ENCODE assay signal across 8 cellular contexts in genomic region chr9:136052433-136052880, GRCh38. TPM values are rescaled to one million over a fixed set of nuclear protein-coding genes. Genes with fewer than 3 reads are reported as not detected.
DNase-seq lines count a peak whose midpoint lies in the region; ATAC-seq lines count a peak whose summit lies in the region.

No MANE protein-coding gene starts in this region.

- peaks cover 8 to 13% of the 10 kb centered on the region in 2 donors for H3K36me3 ChIP-seq in duodenal mucosa (ENCODE audit: control insufficient read depth in 1 of 2, insufficient read depth in 2 of 2, low read length in 2 of 2)

- peak overlapping the region in 1 of 2 donors; percentile 25 for H3K9ac ChIP-seq in duodenal mucosa (ENCODE audit: low read depth in 1 of 2, low read length in 2 of 2)

- DNase-seq in activated T-cell treated with anti-CD3 and anti-CD28 coated beads, Interleukin-2, amount 50 U/mL, for 4 hours, result no peak
- no peak for DNase-seq in activated T-cell treated with anti-CD3 and anti-CD28 coated beads, Interleukin-2, amount 50 U/mL, for 48 hours
- no peak for DNase-seq in NCI-H345 treated with DMSO at 0.1 percent for 48 hours (lab: John Stamatoyannopoulos, UW; ENCODE audit: unreplicated experiment)
- no peak for DNase-seq in NCI-H2196 treated with DMSO at 0.1 percent for 48 hours (lab: John Stamatoyannopoulos, UW; ENCODE audit: unreplicated experiment)
- no peak for DNase-seq in NCI-H2171 treated with DMSO at 0.1 percent for 48 hours (lab: John Stamatoyannopoulos, UW)

- ATAC-seq in activated T-cell treated with anti-CD3 and anti-CD28 coated beads, Interleukin-2, amount 50 U/mL, for 4 hours, result no peak
- ATAC-seq in HG02981 (IDR thresholded peaks at IDR 0.05; ENCODE audit: unreplicated experiment), result no peak

- no peaks in the 10 kb centered on the region for H3K27me3 ChIP-seq in duodenal mucosa (ENCODE audit: control insufficient read depth in 1 of 2, insufficient read depth in 2 of 2, low read length in 2 of 2)
- H3K27me3 ChIP-seq in mononuclear cell (ENCODE audit: insufficient read depth, low read length), result no peaks in the 10 kb centered on the region

- no peaks in the 10 kb centered on the region for H3K9me3 Mint-ChIP-seq in activated T-cell treated with anti-CD3 and anti-CD28 coated beads, Interleukin-2, amount 50 U/mL, for 4 hours

- H3K36me3 Mint-ChIP-seq in activated T-cell treated with anti-CD3 and anti-CD28 coated beads, Interleukin-2, amount 50 U/mL, for 4 hours (ENCODE audit: insufficient read depth), result peaks cover 3% of the 10 kb centered on the region

- H3K4me3 ChIP-seq in duodenal mucosa (ENCODE audit: low read depth in 1 of 2, low read length in 2 of 2) (peak overlapping the region; percentile 34 to 43), mononuclear cell (ENCODE audit: low read length) (peak overlapping the region; percentile 45)

- H3K4me3 Mint-ChIP-seq in activated T-cell treated with anti-CD3 and anti-CD28 coated beads, Interleukin-2, amount 50 U/mL, for 4 hours, result peak overlapping the region; percentile 19

- H3K9me3 ChIP-seq in duodenal mucosa (ENCODE audit: control insufficient read depth in 1 of 2, low read length in 2 of 2) (no peaks in the 10 kb centered on the region), mononuclear cell (ENCODE audit: low read depth, low read length) (no peaks in the 10 kb centered on the region)

- H3K27ac ChIP-seq in duodenal mucosa (ENCODE audit: low read depth, low read length), result peak overlapping the region; percentile 10

- peaks cover 14% of the 10 kb centered on the region for H3K27me3 Mint-ChIP-seq in activated T-cell treated with anti-CD3 and anti-CD28 coated beads, Interleukin-2, amount 50 U/mL, for 4 hours (ENCODE audit: low read depth)

- peaks cover 23% of the 10 kb centered on the region for H3K4me1 Mint-ChIP-seq in activated T-cell treated with anti-CD3 and anti-CD28 coated beads, Interleukin-2, amount 50 U/mL, for 4 hours (ENCODE audit: low read depth)

- H3K4me1 ChIP-seq in duodenal mucosa (ENCODE audit: control insufficient read depth in 1 of 2, insufficient read depth in 2 of 2, low read length in 2 of 2) (peaks cover 20 to 27% of the 10 kb centered on the region in 2 donors), mononuclear cell (ENCODE audit: insufficient read depth, low read length) (peaks cover 87% of the 10 kb centered on the region)

RNA-seq across cellular contexts. Expression of gene NACC2, which starts 42.6 kb away (rescaled TPM):
- total RNA-seq in activated T-cell treated with anti-CD3 and anti-CD28 coated beads, Interleukin-2, amount 50 U/mL, for 4 hours, result 1 to 10 TPM; 5.9 to 6.2 (median 6.0) TPM
- total RNA-seq in mononuclear cell, result 9.2 TPM
